22 cellular contexts compared by ENCODE assay signal in genomic region chr2:126900646-126901319, GRCh38. TPM values are rescaled to one million over a fixed set of nuclear protein-coding genes. Genes with fewer than 3 reads are reported as not detected.
DNase-seq lines count a peak whose midpoint lies in the region; ATAC-seq and TF ChIP-seq lines count a peak whose summit lies in the region.
"Had no signal": no experiment of that assay in that cellular context is flagged by ENCODE, and none has a peak within 500 bp of the region (broad histone marks: within the 10 kb centered on the region; RNA-seq: fewer than 3 reads in every experiment).

No MANE protein-coding gene starts in this region.

- CTCF ChIA-PET in mammary epithelial cell (lab: Charles Lee; ENCODE audit: low non-redundant PET): no interaction called here

- no peak overlapping the region for H3K4me3 ChIP-seq in breast epithelium
- H3K4me3 ChIP-seq in mammary epithelial cell (replicated peaks in 1 of 3; ENCODE audit: insufficient read depth in 1 of 3, low read depth in 2 of 3, low read length in 3 of 3): no peak overlapping the region
- H3K4me3 ChIP-seq in spleen: no peak overlapping the region
- H3K4me3 ChIP-seq: A549, BLaER1, SJCRH30 had no signal

- H3K27ac ChIP-seq in breast epithelium (no peak overlapping the region), mammary epithelial cell (ENCODE audit: insufficient read depth, low read depth, low read length) (no peak overlapping the region), spleen (no peak overlapping the region)
- H3K27ac ChIP-seq: A549, BLaER1, SJCRH30 had no signal

- H2AFZ ChIP-seq in mammary epithelial cell (ENCODE audit: low read depth, low read length): no peak overlapping the region

- H3K27me3 ChIP-seq in breast epithelium (no peaks in the 10 kb centered on the region), mammary epithelial cell (ENCODE audit: insufficient read depth, low read length) (no peaks in the 10 kb centered on the region), spleen (replicated peaks in 1 of 7) (peaks cover 0 to 21% (median 0%) of the 10 kb centered on the region in 7 donors)
- H3K27me3 ChIP-seq: BLaER1, SJCRH30 had no signal

- no peaks in the 10 kb centered on the region for H3K36me3 Mint-ChIP-seq in chondrocyte (ENCODE audit: low read depth)
- H3K36me3 Mint-ChIP-seq: CD4-positive, alpha-beta memory T cell had no signal

- no peaks in the 10 kb centered on the region for H3K4me1 Mint-ChIP-seq in chondrocyte (ENCODE audit: low read depth)
- H3K4me1 Mint-ChIP-seq: CD4-positive, alpha-beta memory T cell had no signal

- ATAC-seq in left lobe of liver (no peak), HG03565 (IDR thresholded peaks at IDR 0.05; ENCODE audit: unreplicated experiment) (no peak)
- ATAC-seq: A549, PC-3 had no signal

- no peaks in the 10 kb centered on the region for H4K20me1 ChIP-seq in mammary epithelial cell (ENCODE audit: insufficient read depth, low read length)
- H4K20me1 ChIP-seq: BLaER1 had no signal

- H3K4me1 ChIP-seq in breast epithelium: no peaks in the 10 kb centered on the region
- no peaks in the 10 kb centered on the region for H3K4me1 ChIP-seq in mammary epithelial cell (ENCODE audit: insufficient read depth, low read length)
- no peaks in the 10 kb centered on the region for H3K4me1 ChIP-seq in spleen
- H3K4me1 ChIP-seq: A549, SJCRH30 had no signal

- no peak overlapping the region for H3K27ac Mint-ChIP-seq in chondrocyte (ENCODE audit: unreplicated experiment)
- H3K27ac Mint-ChIP-seq: CD4-positive, alpha-beta memory T cell had no signal

- no peak overlapping the region for H3K4me3 Mint-ChIP-seq in chondrocyte (ENCODE audit: unreplicated experiment)
- H3K4me3 Mint-ChIP-seq: CD4-positive, alpha-beta memory T cell had no signal

- no peak for TF ChIP-seq POLR2A in breast epithelium (IDR thresholded peaks at IDR 0.05)
- no peak for TF ChIP-seq POLR2A in spleen (IDR thresholded peaks at IDR 0.05)

- intact Hi-C loops in breast epithelium (cut with DNase I; ENCODE audit: low total_unique reads) (no loop called here), mammary epithelial cell (cut with micrococcal nuclease) (no loop called here), spleen (cut with DNase I; ENCODE audit: low total_unique reads) (no loop called here)

- H3K9ac ChIP-seq in mammary epithelial cell (ENCODE audit: insufficient read depth, low read length): no peak overlapping the region
- H3K9ac ChIP-seq: BLaER1 had no signal

- H3K79me2 ChIP-seq in mammary epithelial cell (ENCODE audit: insufficient read depth, low read length): no peaks in the 10 kb centered on the region

- DNase-seq in breast epithelium (ENCODE audit: low spot score in 2 of 2): peak; percentile 4 to 14
- DNase-seq in mammary epithelial cell: no peak
- peak; percentile 52 for DNase-seq in chondrocyte (ENCODE audit: low spot score)
- DNase-seq in left lobe of liver (ENCODE audit: low spot score): peak; percentile 16
- peak; percentile 40 for DNase-seq in spleen
- no peak for DNase-seq in NCI-H1417 (lab: John Stamatoyannopoulos, UW)
- no peak for DNase-seq in AG08395 (ENCODE audit: low spot score)
- DNase-seq: CD4-positive, alpha-beta memory T cell; DMS153; GF-D8; GOT3; KG1; MV-4-11; NCI-H187; NCI-H2107; NCI-H510A treated with DMSO at 0.1 percent for 48 hours; NCI-H82; PC-3; SJCRH30 had no signal

- dilution Hi-C loops in mammary epithelial cell (cut with HindIII; ENCODE audit: low sequenced_read_pairs): loop anchor here (5.0 kb wide), 1 partner anchor 43 kb away; no protein-coding TSS in a partner anchor

- no peak overlapping the region for H3K4me2 ChIP-seq in mammary epithelial cell (ENCODE audit: insufficient read depth, low read depth, low read length)
- H3K4me2 ChIP-seq: A549, BLaER1 had no signal

- H3K36me3 ChIP-seq in breast epithelium (no peaks in the 10 kb centered on the region), mammary epithelial cell (ENCODE audit: insufficient read depth, low read length) (no peaks in the 10 kb centered on the region), spleen (no peaks in the 10 kb centered on the region)
- H3K36me3 ChIP-seq: BLaER1, SJCRH30 had no signal

- H3K9me3 Mint-ChIP-seq in chondrocyte (ENCODE audit: low read depth): peaks cover 18% of the 10 kb centered on the region

- BruUV-seq in mammary epithelial cell (replicated peaks; lab: Mats Ljungman, UMichigan): no TSS peak

- H3K9me3 ChIP-seq in breast epithelium: peaks cover 0 to 21% of the 10 kb centered on the region in 2 donors
- H3K9me3 ChIP-seq in mammary epithelial cell (replicated peaks; ENCODE audit: insufficient read depth, low read length): peaks cover 14% of the 10 kb centered on the region
- H3K9me3 ChIP-seq in spleen: peaks cover 0 to 28% (median 11%) of the 10 kb centered on the region in 8 donors
- H3K9me3 ChIP-seq: SJCRH30 had no signal

- peaks cover 7% of the 10 kb centered on the region for H3K27me3 Mint-ChIP-seq in chondrocyte (ENCODE audit: low read depth)

- WGBS in mammary epithelial cell (ENCODE audit: low coverage, missing lambda C conversion rate): 71% methylated on average over 7 of the region's 9 CpGs
- WGBS in spleen, 5 donors: 79 to 90% (median 82%) methylated on average over 8 to 9 of the region's 9 CpGs

- in situ Hi-C loops in mammary epithelial cell (cut with MboI; ENCODE audit: low sequenced_read_pairs in 2 of 2): no loop called here

- no peak for TF ChIP-seq CTCF in breast epithelium (IDR thresholded peaks at IDR 0.05)
- TF ChIP-seq CTCF in mammary epithelial cell (conservative IDR thresholded peaks at IDR 0.05 in 1 of 2, IDR thresholded peaks at IDR 0.05 in 1 of 2; ENCODE audit: extremely low read depth in 1 of 2, insufficient read depth in 1 of 2, low read depth in 1 of 2, low read length in 2 of 2): no peak
- no peak for TF ChIP-seq CTCF in chondrocyte (IDR thresholded peaks at IDR 0.05)
- TF ChIP-seq CTCF in spleen (IDR thresholded peaks at IDR 0.05 in 8 of 11, conservative IDR thresholded peaks at IDR 0.05 in 3 of 11): no peak

RNA-seq across cellular contexts. Expression of gene TEX51, which starts 2.1 kb away (rescaled TPM):
- total RNA-seq in breast epithelium (not detected), mammary epithelial cell (not detected), chondrocyte (not detected in 3 replicates), left lobe of liver (not detected), spleen (not detected)
- polyA plus RNA-seq in mammary epithelial cell (not detected), spleen (not detected)
- not detected for polyA minus RNA-seq in mammary epithelial cell
- total RNA-seq: CD4-positive, alpha-beta memory T cell; PC-3; SJCRH30 had no signal
- polyA plus RNA-seq: A549; CD4-positive, alpha-beta memory T cell had no signal

Comparison
In these comparisons a context has a peak if more than half of its experiments do, and no peak if none do; other contexts are left out.
1. DNase-seq: peak in breast epithelium (2 of 2), chondrocyte (single experiment), left lobe of liver (single experiment) and spleen (single experiment); none in mammary epithelial cell (single experiment), NCI-H1417 (0 of 3) and AG08395 (single experiment).